In the genomic region with DNA sequence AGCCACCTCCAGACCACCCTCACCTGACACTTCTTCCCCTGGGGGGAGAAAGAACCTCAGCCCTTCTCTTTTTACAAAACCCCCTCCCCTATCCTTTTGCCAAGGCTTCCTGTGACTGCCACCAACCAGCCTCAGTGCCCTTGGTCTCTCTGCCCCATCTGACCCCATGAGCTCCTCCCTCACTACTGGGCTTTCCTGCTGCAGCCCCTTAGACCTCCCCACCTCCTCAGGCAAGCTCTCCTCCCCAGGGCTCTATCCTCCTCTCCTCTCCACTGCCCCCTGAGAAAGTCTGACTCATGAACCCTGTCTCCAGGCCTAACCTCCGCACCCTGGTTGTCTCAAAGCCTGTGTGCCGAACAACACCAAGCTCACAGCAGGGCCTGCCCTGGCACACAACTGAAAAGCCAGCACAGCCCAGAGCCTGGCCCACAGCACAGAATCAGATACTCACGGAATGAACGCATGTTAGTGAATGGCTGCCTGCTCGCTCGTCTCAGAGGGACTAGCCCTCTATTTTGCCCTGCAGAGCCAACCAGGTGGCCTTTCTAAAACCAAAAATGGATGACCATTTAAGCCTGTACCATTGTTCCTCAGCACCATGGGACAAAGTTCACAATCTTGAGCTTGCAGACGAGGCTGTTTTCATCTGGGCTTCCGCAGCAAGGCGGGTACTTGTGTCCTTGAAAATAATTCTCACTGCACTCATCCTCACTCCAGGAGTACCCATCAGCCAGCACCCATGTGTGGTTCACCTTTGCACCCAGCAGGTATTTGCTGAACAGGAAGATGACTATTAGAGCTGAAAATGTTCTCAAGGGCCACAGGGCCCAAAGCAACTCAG, we compare ENCODE assay signal across 1 cellular context.
TF ChIP-seq lines count a peak whose summit lies in the region.

No MANE protein-coding gene starts in this region.

TF ChIP-seq in GM12891, 5 proteins besides CTCF, POLR2A, EP300 and RAD21:
- no peak for TF ChIP-seq TAF1 (IDR thresholded peaks at IDR 0.05; ENCODE audit: low read depth, low read length)
- no peak for TF ChIP-seq PAX5 (IDR thresholded peaks at IDR 0.05; ENCODE audit: insufficient read depth, low read length, severe bottlenecking)
- no peak for TF ChIP-seq POU2F2 (IDR thresholded peaks at IDR 0.05; ENCODE audit: low read depth, low read length)
- TF ChIP-seq SPI1 (IDR thresholded peaks at IDR 0.05; ENCODE audit: low read depth, low read length) = no peak
- TF ChIP-seq POLR2AphosphoS5 (IDR thresholded peaks at IDR 0.05; ENCODE audit: low read depth, low read length) = no peak
